8 cellular contexts compared by ENCODE assay signal in the genomic region with DNA sequence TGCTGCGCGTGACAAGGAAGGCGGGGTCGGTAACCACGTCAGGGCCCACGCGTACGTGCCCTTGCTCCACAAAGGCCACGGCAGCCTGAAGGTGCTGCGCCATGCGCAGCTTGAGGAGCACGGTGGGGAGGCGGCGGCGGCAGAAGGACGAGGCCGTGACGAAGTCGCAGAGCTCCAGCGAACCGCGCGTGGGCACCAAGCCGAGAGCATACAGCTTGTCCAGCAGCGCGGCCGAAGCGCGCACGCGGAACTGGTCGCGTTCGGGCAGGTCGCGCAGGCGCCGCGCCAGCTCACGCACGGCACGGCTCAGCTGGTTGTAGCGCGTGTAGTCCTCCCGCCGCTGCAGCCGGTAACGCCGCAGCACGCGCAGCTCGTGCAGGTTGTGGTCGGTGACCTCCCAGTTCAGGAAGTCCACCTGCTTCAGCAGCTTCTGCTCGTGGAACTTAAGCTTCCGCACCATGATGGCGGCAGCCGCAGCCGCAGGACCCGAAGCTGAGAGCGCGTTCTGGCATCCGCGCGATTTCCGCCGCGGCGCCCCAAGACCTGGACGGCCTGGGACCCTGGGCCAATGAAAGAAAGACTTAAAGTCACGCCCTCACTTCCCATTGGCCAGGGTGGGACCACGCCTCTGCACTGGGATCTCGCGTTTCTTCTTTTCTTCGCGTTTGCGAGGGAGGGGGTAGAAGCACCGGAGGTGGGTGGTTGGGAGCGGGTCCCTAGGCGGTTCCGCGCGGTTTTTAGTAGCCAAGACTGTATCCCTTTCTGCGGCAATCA. TPM values are rescaled to one million over a fixed set of nuclear protein-coding genes. Genes with fewer than 3 reads are reported as not detected.
DNase-seq lines count a peak whose midpoint lies in the region; ATAC-seq and TF ChIP-seq lines count a peak whose summit lies in the region.

A gene with protein sequence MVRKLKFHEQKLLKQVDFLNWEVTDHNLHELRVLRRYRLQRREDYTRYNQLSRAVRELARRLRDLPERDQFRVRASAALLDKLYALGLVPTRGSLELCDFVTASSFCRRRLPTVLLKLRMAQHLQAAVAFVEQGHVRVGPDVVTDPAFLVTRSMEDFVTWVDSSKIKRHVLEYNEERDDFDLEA (minus strand): TSS at position 516 of the 774 bp plus-strand sequence. CDS start 56 bp downstream, at position 460.

- CTCF ChIA-PET in naive thymus-derived CD4-positive, alpha-beta T cell (lab: Charles Lee): interaction anchor here (0.6 to 3.8 kb wide), 11 partner anchors 14 to 272 kb away, joined by 3 to 57 read pairs (median 6); a partner anchor contains a TSS

- peak within 1 kb of the TSS; percentile 98 for H3K27ac Mint-ChIP-seq in GM23338
- H3K27ac Mint-ChIP-seq in naive thymus-derived CD4-positive, alpha-beta T cell: peak within 1 kb of the TSS; percentile 39 to 98 (median 96)
- H3K27ac Mint-ChIP-seq in stimulated activated naive B cell treated with anti-CD40 and anti-IgM and Interleukin-4, amounts not matched to agents 10 μg/mL and 1 μg/mL and 100 μg/mL, for 72 hours: peak within 1 kb of the TSS; percentile 97

- H3K4me3 ChIP-seq in DOHH2 (ENCODE audit: low read length) (peak within 1 kb of the TSS; percentile 99), GM23338 (peak within 1 kb of the TSS; percentile 89)
- H3K4me3 ChIP-seq in naive thymus-derived CD4-positive, alpha-beta T cell (ENCODE audit: low read length): peak within 1 kb of the TSS; percentile 97

- no peaks in the 10 kb centered on the region; the same call in 1 of the 3 replicates for H3K9me3 Mint-ChIP-seq in GM23338
- H3K9me3 Mint-ChIP-seq in naive thymus-derived CD4-positive, alpha-beta T cell: no peaks in the 10 kb centered on the region
- no peaks in the 10 kb centered on the region for H3K9me3 Mint-ChIP-seq in stimulated activated naive B cell treated with anti-CD40 and anti-IgM and Interleukin-4, amounts not matched to agents 10 μg/mL and 1 μg/mL and 100 μg/mL, for 72 hours

- POLR2A ChIA-PET in naive thymus-derived CD4-positive, alpha-beta T cell (lab: Charles Lee): interaction anchor here (0.5 to 7.3 kb wide), 27 partner anchors 9 to 865 kb away, joined by 3 to 175 read pairs (median 5); a partner anchor contains a TSS

- H4K20me1 ChIP-seq in DOHH2 (ENCODE audit: control insufficient read depth, insufficient read depth, low read depth, low read length) (peaks cover 22% of the 10 kb centered on the region), GM23338 (replicated peaks; ENCODE audit: insufficient read depth) (peaks cover 26% of the 10 kb centered on the region)

- H3K4me1 ChIP-seq in DOHH2 (ENCODE audit: control insufficient read depth, low read length) (peaks cover 33% of the 10 kb centered on the region), GM23338 (ENCODE audit: insufficient read depth) (peaks cover 24% of the 10 kb centered on the region)
- H3K4me1 ChIP-seq in naive thymus-derived CD4-positive, alpha-beta T cell (ENCODE audit: control insufficient read depth in 2 of 2, insufficient read depth in 2 of 2, low read length in 2 of 2): peaks cover 23 to 24% of the 10 kb centered on the region in 2 donors

- peak within 1 kb of the TSS; percentile 7; the same call in 1 of the 2 replicates for H2AFZ ChIP-seq in GM23338

- no peaks in the 10 kb centered on the region for H3K9me2 ChIP-seq in DOHH2 (replicated peaks; ENCODE audit: control insufficient read depth, low read length)
- no peaks in the 10 kb centered on the region for H3K9me2 ChIP-seq in GM23338 (ENCODE audit: insufficient read depth)

- peaks cover 13% of the 10 kb centered on the region for H3K27me3 Mint-ChIP-seq in GM23338 (ENCODE audit: insufficient read depth, low read depth, poor library complexity)
- H3K27me3 Mint-ChIP-seq in naive thymus-derived CD4-positive, alpha-beta T cell: no peaks in the 10 kb centered on the region
- no peaks in the 10 kb centered on the region for H3K27me3 Mint-ChIP-seq in stimulated activated naive B cell treated with anti-CD40 and anti-IgM and Interleukin-4, amounts not matched to agents 10 μg/mL and 1 μg/mL and 100 μg/mL, for 72 hours

- H3K4me2 ChIP-seq in DOHH2 (ENCODE audit: low read length): peak within 1 kb of the TSS; percentile 96
- peak within 1 kb of the TSS; percentile 89 for H3K4me2 ChIP-seq in GM23338

- intact Hi-C loops in naive thymus-derived CD4-positive, alpha-beta T cell (cut with micrococcal nuclease): loop anchor here (1.0 to 10.0 kb wide), 18 partner anchors 7 to 1782 kb away; a partner anchor contains a TSS

- ATAC-seq in GM23338: peak; percentile 93
- peak; percentile 95 for ATAC-seq in naive thymus-derived CD4-positive, alpha-beta T cell
- ATAC-seq in stimulated activated naive B cell treated with anti-CD40 and anti-IgM and Interleukin-4, amounts not matched to agents 10 μg/mL and 1 μg/mL and 100 μg/mL, for 72 hours (replicated peaks): peak; percentile 93 to 94

- H3K27me3 ChIP-seq in DOHH2 (ENCODE audit: control insufficient read depth, low read length) (peaks cover 3% of the 10 kb centered on the region; the same call in 1 of the 2 replicates), GM23338 (ENCODE audit: insufficient read depth) (no peaks in the 10 kb centered on the region; the same call in 1 of the 2 replicates)
- no peaks in the 10 kb centered on the region for H3K27me3 ChIP-seq in naive thymus-derived CD4-positive, alpha-beta T cell (ENCODE audit: control insufficient read depth in 2 of 2, insufficient read depth in 2 of 2, low read length in 2 of 2)

- H3K79me2 ChIP-seq in DOHH2 (ENCODE audit: control insufficient read depth, low read length) (peaks cover 45% of the 10 kb centered on the region), GM23338 (replicated peaks; ENCODE audit: insufficient read depth) (peaks cover 41% of the 10 kb centered on the region)

- H3K36me3 ChIP-seq in DOHH2 (ENCODE audit: control insufficient read depth, low read length): peaks cover 34% of the 10 kb centered on the region
- H3K36me3 ChIP-seq in GM23338 (ENCODE audit: insufficient read depth): no peaks in the 10 kb centered on the region
- peaks cover 0 to 14% (median 0%) of the 10 kb centered on the region in 3 experiments for H3K36me3 ChIP-seq in naive thymus-derived CD4-positive, alpha-beta T cell (ENCODE audit: control insufficient read depth in 2 of 3, insufficient read depth in 3 of 3, low read length in 3 of 3)

- H3F3A ChIP-seq in DOHH2 (ENCODE audit: control insufficient read depth, insufficient read depth) (peaks cover 9% of the 10 kb centered on the region), GM23338 (replicated peaks; ENCODE audit: low read depth) (peaks cover 34% of the 10 kb centered on the region)

- peaks cover 14% of the 10 kb centered on the region for H3K36me3 Mint-ChIP-seq in GM23338 (ENCODE audit: low read depth)
- peaks cover 0 to 20% (median 3%) of the 10 kb centered on the region in 5 donors for H3K36me3 Mint-ChIP-seq in naive thymus-derived CD4-positive, alpha-beta T cell
- peaks cover 21 to 28% of the 10 kb centered on the region in 2 donors for H3K36me3 Mint-ChIP-seq in stimulated activated naive B cell treated with anti-CD40 and anti-IgM and Interleukin-4, amounts not matched to agents 10 μg/mL and 1 μg/mL and 100 μg/mL, for 72 hours

- H3K9me3 ChIP-seq in DOHH2 (ENCODE audit: control insufficient read depth, insufficient read depth, low read length): no peaks in the 10 kb centered on the region
- no peaks in the 10 kb centered on the region for H3K9me3 ChIP-seq in naive thymus-derived CD4-positive, alpha-beta T cell (ENCODE audit: control insufficient read depth in 2 of 3, low read length in 3 of 3)

- peak within 1 kb of the TSS; percentile 78 for H3K27ac ChIP-seq in DOHH2 (ENCODE audit: low read depth, low read length)
- H3K27ac ChIP-seq in GM23338 (ENCODE audit: low read depth): peak within 1 kb of the TSS; percentile 98
- peak within 1 kb of the TSS; percentile 85 for H3K27ac ChIP-seq in naive thymus-derived CD4-positive, alpha-beta T cell (ENCODE audit: low read depth, low read length)

- no peak for TF ChIP-seq CTCF in DOHH2 (IDR thresholded peaks at IDR 0.05; ENCODE audit: low read depth, low read length, poor library complexity, severe bottlenecking)
- no peak for TF ChIP-seq CTCF in GM23338 (conservative IDR thresholded peaks at IDR 0.05; ENCODE audit: low read depth in 2 of 2)

- peak within 1 kb of the TSS; percentile 90 for H3K4me3 Mint-ChIP-seq in GM23338
- H3K4me3 Mint-ChIP-seq in naive thymus-derived CD4-positive, alpha-beta T cell: peak within 1 kb of the TSS; percentile 84 to 98 (median 95)
- peak within 1 kb of the TSS; percentile 95 to 96 for H3K4me3 Mint-ChIP-seq in stimulated activated naive B cell treated with anti-CD40 and anti-IgM and Interleukin-4, amounts not matched to agents 10 μg/mL and 1 μg/mL and 100 μg/mL, for 72 hours

- DNase-seq in GM23338 (ENCODE audit: low spot score): peak; percentile 100
- peak; percentile 97 for DNase-seq in LHCN-M2 (ENCODE audit: low read depth)
- peak; percentile 100 for DNase-seq in RPMI8226
- DNase-seq in activated T-helper 1 cell treated with anti-CD3 and anti-CD28 coated beads, Interleukin-2, amount 50 U/mL, for 16 hours (ENCODE audit: low read depth in 1 of 2, low spot score in 1 of 2): peak; percentile 85 to 87
- peak; percentile 95 for DNase-seq in fibroblast of gingiva (ENCODE audit: low read depth)
- peak; percentile 75 to 96 (median 93) for DNase-seq in naive thymus-derived CD4-positive, alpha-beta T cell
- DNase-seq in stimulated activated naive B cell treated with anti-CD40 and anti-IgM and Interleukin-4, amounts not matched to agents 10 μg/mL and 1 μg/mL and 100 μg/mL, for 72 hours: peak; percentile 93

- H3K4me1 Mint-ChIP-seq in GM23338: peaks cover 31% of the 10 kb centered on the region
- H3K4me1 Mint-ChIP-seq in naive thymus-derived CD4-positive, alpha-beta T cell: peaks cover 33 to 49% (median 39%) of the 10 kb centered on the region in 7 donors
- H3K4me1 Mint-ChIP-seq in stimulated activated naive B cell treated with anti-CD40 and anti-IgM and Interleukin-4, amounts not matched to agents 10 μg/mL and 1 μg/mL and 100 μg/mL, for 72 hours: peaks cover 19 to 41% of the 10 kb centered on the region in 2 donors

RNA-seq across cellular contexts. Expression of the gene that starts here (rescaled TPM):
- total RNA-seq in GM23338 (2014; rRNA removed; shearing (Covaris generic)): 315 and 319 TPM in 2 replicates
- 210 and 219 TPM in 2 replicates for polyA plus RNA-seq in GM23338 (2016; fragmentation: Nextera tagmentation; extraction: Ambion mirVana)
- total RNA-seq in LHCN-M2 (2014; rRNA removed): 155 and 164 TPM in 2 replicates
- 58.9 TPM for polyA plus RNA-seq in LHCN-M2 (2012)
- total RNA-seq in naive thymus-derived CD4-positive, alpha-beta T cell: 100 to 1,000 TPM in 1 of 5 experiments, 10 to 100 TPM in 4; 32.3 to 100 (median 89.5) TPM
- 100 to 1,000 TPM; 232 to 325 TPM for polyA plus RNA-seq in naive thymus-derived CD4-positive, alpha-beta T cell

Comparison
In these comparisons a context has a peak if more than half of its experiments do, and no peak if none do; other contexts are left out.
1. Peak in every context shown above with its lines: DNase-seq, ATAC-seq, H3K4me3 ChIP-seq and H3K27ac ChIP-seq.